Comparison of ENCODE assay signal across 22 cellular contexts in genomic region chr18:22641973-22642372, GRCh38.
"Had no signal": no experiment of that assay in that cellular context is flagged by ENCODE, and none has a peak within 500 bp of the region (broad histone marks: within the 10 kb centered on the region; RNA-seq: fewer than 3 reads in every experiment).

No MANE protein-coding gene starts in this region.

- H3K27me3 ChIP-seq: ascending aorta, esophagus muscularis mucosa, gastroesophageal sphincter, neutrophil, ovary, stomach, tibial nerve had no signal

- H3K4me2 ChIP-seq: smooth muscle cell had no signal

- DNase-seq: activated CD4-positive, alpha-beta T cell treated with anti-CD3 and anti-CD28 coated beads for 36 hours; activated CD4-positive, CD25-positive, alpha-beta regulatory T cell; activated CD8-positive, alpha-beta memory T cell treated with anti-CD3 and anti-CD28 coated beads, Interleukin-2, amount 10 ng/mL, durations not matched to agents 7 days and 5 days; activated CD8-positive, alpha-beta T cell treated with anti-CD3 and anti-CD28 coated beads, Interleukin-2, amount 10 ng/mL, durations not matched to agents 7 days and 5 days; activated T-cell treated with anti-CD3 and anti-CD28 coated beads, Interleukin-2, amount 50 U/mL, for 48 hours; caudate nucleus; endodermal cell; head of caudate nucleus; nephron progenitor cell; ovary; stimulated activated CD4-positive, alpha-beta T cell treated with anti-CD3 and anti-CD28 coated beads, Interleukin-1b, Interleukin-23, amount 100 ng/mL, for 48 hours; stimulated activated naive B cell treated with anti-CD40 and anti-IgM and Interleukin-4, amounts not matched to agents 10 μg/mL and 1 μg/mL and 100 μg/mL, for 72 hours; stomach had no signal

- H3K36me3 ChIP-seq: ascending aorta, esophagus muscularis mucosa, gastroesophageal sphincter, neutrophil, ovary, stomach, tibial nerve had no signal

- ATAC-seq: activated CD4-positive, alpha-beta T cell treated with anti-CD3 and anti-CD28 coated beads for 36 hours; activated CD8-positive, alpha-beta memory T cell treated with anti-CD3 and anti-CD28 coated beads, Interleukin-2, amount 10 ng/mL, durations not matched to agents 7 days and 5 days; activated CD8-positive, alpha-beta T cell treated with anti-CD3 and anti-CD28 coated beads, Interleukin-2, amount 10 ng/mL, durations not matched to agents 7 days and 5 days; activated naive CD4-positive, alpha-beta T cell treated with anti-CD3 and anti-CD28 coated beads, Interleukin-2, amount 50 U/mL, for 72 hours; gastroesophageal sphincter; left lobe of liver; stimulated activated naive B cell treated with anti-CD40 and anti-IgM and Interleukin-4, amounts not matched to agents 10 μg/mL and 1 μg/mL and 100 μg/mL, for 72 hours had no signal

- H3K4me1 ChIP-seq: stomach, tibial nerve had no signal

- H3K4me3 ChIP-seq: ascending aorta, esophagus muscularis mucosa, gastroesophageal sphincter, lung, ovary, smooth muscle cell, stomach, tibial nerve had no signal

- H3K27ac ChIP-seq: esophagus muscularis mucosa, gastroesophageal sphincter, neutrophil, ovary, stomach, tibial nerve had no signal

- H3K9me3 ChIP-seq: ascending aorta, neutrophil, ovary, stomach, tibial nerve had no signal
